8 cellular contexts compared by ENCODE assay signal in genomic region chr1:52055854-52056109, GRCh38. TPM values are rescaled to one million over a fixed set of nuclear protein-coding genes. Genes with fewer than 3 reads are reported as not detected.
DNase-seq lines count a peak whose midpoint lies in the region; ATAC-seq, FAIRE-seq and TF ChIP-seq lines count a peak whose summit lies in the region.

No MANE protein-coding gene starts in this region.

- no peak for TF ChIP-seq CTCF in adrenal gland (IDR thresholded peaks at IDR 0.05)
- no peak for TF ChIP-seq CTCF in HepG2 (CRISPR knock-in tag; IDR thresholded peaks at IDR 0.05)
- TF ChIP-seq CTCF in thoracic aorta (IDR thresholded peaks at IDR 0.05), result no peak
- TF ChIP-seq CTCF in D721Med (IDR thresholded peaks at IDR 0.05; ENCODE audit: insufficient read depth, missing control alignments), result no peak
- no peak for TF ChIP-seq CTCF in GM13976 (IDR thresholded peaks at IDR 0.05; ENCODE audit: borderline replicate concordance, control extremely low read depth, extremely low read depth, insufficient read depth, missing control alignments)

- H3K27me3 ChIP-seq in adrenal gland, result no peaks in the 10 kb centered on the region
- no peaks in the 10 kb centered on the region; a peak in 1 of 5 replicates for H3K27me3 ChIP-seq in HepG2 (ENCODE audit: control insufficient read depth in 1 of 2, insufficient read depth in 2 of 2, low read length in 2 of 2)
- H3K27me3 ChIP-seq in thoracic aorta (replicated peaks; ENCODE audit: insufficient read depth), result no peaks in the 10 kb centered on the region

- H3K36me3 ChIP-seq in adrenal gland (replicated peaks in 1 of 2) (peaks cover 0 to 20% of the 10 kb centered on the region in 2 donors), HepG2 (replicated peaks in 1 of 2; ENCODE audit: control insufficient read depth in 1 of 2, insufficient read depth in 2 of 2, low read length in 2 of 2) (peaks cover 5 to 12% of the 10 kb centered on the region in 2 experiments), thoracic aorta (peaks cover 6% of the 10 kb centered on the region)

- FAIRE-seq in HepG2 (lab: Jason Lieb, UNC) (no peak), D721Med (lab: Jason Lieb, UNC) (no peak)

- H3K9me3 ChIP-seq in adrenal gland (replicated peaks in 1 of 3) (no peaks in the 10 kb centered on the region), HepG2 (ENCODE audit: low read length) (no peaks in the 10 kb centered on the region), thoracic aorta (no peaks in the 10 kb centered on the region)

- no peak for DNase-seq in activated CD4-positive, alpha-beta T cell treated with anti-CD3 and anti-CD28 coated beads, Interleukin-2, amount 10 ng/mL, durations not matched to agents 24 days and 14 days
- DNase-seq in activated CD4-positive, alpha-beta T cell treated with anti-CD3 and anti-CD28 coated beads, Interleukin-2, amount 50 U/mL, for 1 hour, result no peak
- DNase-seq in adrenal gland, result no peak
- DNase-seq in HepG2 (ENCODE audit: low spot score), result no peak
- no peak for DNase-seq in thoracic aorta (ENCODE audit: low spot score)
- no peak for DNase-seq in D721Med (ENCODE audit: insufficient read length, low spot score)
- no peak for DNase-seq in GM13976 (ENCODE audit: low spot score)
- DNase-seq in HK-2 (ENCODE audit: unreplicated experiment), result no peak

- in situ Hi-C loops in HepG2 (cut with HindIII; ENCODE audit: extremely low pct_ligation_motif_present, low pct_unique_long_range_greater_than_20kb) (no loop called here), GM13976 (cut with MboI; ENCODE audit: low sequenced_read_pairs, unreplicated experiment) (no loop called here)

- H3K27ac ChIP-seq in adrenal gland, result peak overlapping the region; percentile 51 to 97 (median 92)
- peak overlapping the region; percentile 91 for H3K27ac ChIP-seq in HepG2 (ENCODE audit: extremely low read length, insufficient read depth, low read length)
- H3K27ac ChIP-seq in thoracic aorta, result peak overlapping the region; percentile 67 to 82

- H3K4me1 ChIP-seq in adrenal gland (replicated peaks in 1 of 2), result peaks cover 30 to 44% of the 10 kb centered on the region in 2 donors
- H3K4me1 ChIP-seq in HepG2 (ENCODE audit: insufficient read depth, low read length), result peaks cover 51% of the 10 kb centered on the region
- H3K4me1 ChIP-seq in thoracic aorta (ENCODE audit: control insufficient read depth in 1 of 2, low read depth in 2 of 2), result peaks cover 12 to 46% of the 10 kb centered on the region in 2 donors

- POLR2A ChIA-PET in HepG2 (lab: Yijun Ruan, JAX), result interaction anchor here (1.0 to 5.3 kb wide), 19 partner anchors 8 to 347 kb away, joined by 3 to 80 read pairs (median 4); partner anchors contain the start of genes CC2D1B and KTI12

- no peak overlapping the region for H2AFZ ChIP-seq in HepG2 (ENCODE audit: low read length)

- TF ChIP-seq RAD21 in HepG2 (CRISPR knock-in tag; IDR thresholded peaks at IDR 0.05), result no peak

- H3K79me2 ChIP-seq in HepG2 (ENCODE audit: insufficient read depth, low read length), result peaks cover 72% of the 10 kb centered on the region

- peak overlapping the region; percentile 81 for H3K4me2 ChIP-seq in HepG2 (ENCODE audit: low read depth, low read length)

- CTCF ChIA-PET in HepG2 (lab: Yijun Ruan, JAX; ENCODE audit: low intra/inter-chr PET ratio, low total read pairs), result no interaction called here

- H3K9me3 Mint-ChIP-seq in activated CD4-positive, alpha-beta T cell treated with anti-CD3 and anti-CD28 coated beads, Interleukin-2, amount 10 ng/mL, durations not matched to agents 24 days and 14 days, result no peaks in the 10 kb centered on the region

- TF ChIP-seq POLR2A in adrenal gland (IDR thresholded peaks at IDR 0.05) (no peak), HepG2 (IDR thresholded peaks at IDR 0.05; ENCODE audit: insufficient read depth in 1 of 2, low read depth in 2 of 2, low read length in 2 of 2) (no peak; a peak in 1 of 4 replicates)

- ATAC-seq in HepG2 (no peak), thoracic aorta (ENCODE audit: insufficient number of reproducible peaks, low FRiP score, low read depth) (no peak)

- no TSS peak for BruUV-seq in HepG2 (replicated peaks; lab: Mats Ljungman, UMichigan)

- intact Hi-C loops in activated CD4-positive, alpha-beta T cell treated with anti-CD3 and anti-CD28 coated beads, Interleukin-2, amount 10 ng/mL, durations not matched to agents 24 days and 14 days (cut with micrococcal nuclease), result loop anchor here (1.0 to 10.0 kb wide), 11 partner anchors 22 to 1272 kb away; partner anchors contain the start of genes CC2D1B, ECHDC2, EPS15 and GPX7
- intact Hi-C loops in adrenal gland (cut with DNase I) (no loop called here), HepG2 (cut with micrococcal nuclease; ENCODE audit: unreplicated experiment) (loop anchor here (1.0 to 2.0 kb wide), 2 partner anchors 27 to 43 kb away; no protein-coding TSS in a partner anchor)

- peaks cover 48% of the 10 kb centered on the region for H3K4me1 Mint-ChIP-seq in activated CD4-positive, alpha-beta T cell treated with anti-CD3 and anti-CD28 coated beads, Interleukin-2, amount 10 ng/mL, durations not matched to agents 24 days and 14 days

- H3K9ac ChIP-seq in HepG2 (ENCODE audit: insufficient read depth, low read depth, low read length), result peak overlapping the region; percentile 88

- H3K4me3 Mint-ChIP-seq in activated CD4-positive, alpha-beta T cell treated with anti-CD3 and anti-CD28 coated beads, Interleukin-2, amount 10 ng/mL, durations not matched to agents 24 days and 14 days, result peak overlapping the region; percentile 92

- peaks cover 26% of the 10 kb centered on the region for H4K20me1 ChIP-seq in HepG2 (ENCODE audit: insufficient read depth, low read length)

- peak overlapping the region in 3 of 4 donors; percentile 29 to 87 (median 83) for H3K4me3 ChIP-seq in adrenal gland
- H3K4me3 ChIP-seq in HepG2 (replicated peaks in 1 of 3; ENCODE audit: insufficient read depth in 1 of 3, low read depth in 2 of 3, low read length in 3 of 3), result peak overlapping the region; percentile 85 to 89 (median 87)
- H3K4me3 ChIP-seq in thoracic aorta, result peak overlapping the region; percentile 83

- TF ChIP-seq EP300 in HepG2 (IDR thresholded peaks at IDR 0.05; ENCODE audit: low read depth in 2 of 2, low read length in 2 of 2) (no peak), HepG2 (CRISPR knock-in tag; IDR thresholded peaks at IDR 0.05; ENCODE audit: borderline replicate concordance) (no peak)

- H3K36me3 Mint-ChIP-seq in activated CD4-positive, alpha-beta T cell treated with anti-CD3 and anti-CD28 coated beads, Interleukin-2, amount 10 ng/mL, durations not matched to agents 24 days and 14 days (ENCODE audit: low read depth), result peaks cover 37% of the 10 kb centered on the region

- no peaks in the 10 kb centered on the region for H3K27me3 Mint-ChIP-seq in activated CD4-positive, alpha-beta T cell treated with anti-CD3 and anti-CD28 coated beads, Interleukin-2, amount 10 ng/mL, durations not matched to agents 24 days and 14 days

- WGBS in adrenal gland, 4 donors, result 0 to 1% (median 0%) methylated on average over 6 of the region's 6 CpGs
- WGBS in HepG2 (ENCODE audit: low lambda C conversion rate), result under 1% methylated on average over 6 of the region's 6 CpGs

- H3K27ac Mint-ChIP-seq in activated CD4-positive, alpha-beta T cell treated with anti-CD3 and anti-CD28 coated beads, Interleukin-2, amount 10 ng/mL, durations not matched to agents 24 days and 14 days, result peak overlapping the region; percentile 100

RNA-seq across cellular contexts. Expression of gene BTF3L4, which starts 0.3 kb away (rescaled TPM):
- total RNA-seq in activated CD4-positive, alpha-beta T cell treated with anti-CD3 and anti-CD28 coated beads, Interleukin-2, amount 10 ng/mL, durations not matched to agents 24 days and 14 days, result 48.0 and 50.0 TPM in 2 replicates
- total RNA-seq in adrenal gland (10 to 100 TPM; 39.4 to 99.6 (median 54.5) TPM), HepG2 (2016; rRNA removed; fragmentation: Illumina TruSeq; extraction: Trizol) (74.3 and 112 TPM in 2 replicates), thoracic aorta (10 to 100 TPM; 30.9 to 38.9 TPM)
- polyA plus RNA-seq in adrenal gland (100 to 1,000 TPM in 1 of 3 donors, 10 to 100 TPM in 2; 47.6 to 126 (median 72.3) TPM), HepG2 (2011; rRNA removed) (45.0 and 59.0 TPM in 2 replicates)
- total RNA-seq in HepG2 (2016; cell fraction: cytosol; rRNA removed; fragmentation: Illumina TruSeq; extraction: Trizol; ENCODE audit: low read depth), result 20.6 and 23.9 TPM in 2 replicates
- total RNA-seq in HepG2 (2016; cell fraction: insoluble cytoplasmic fraction; rRNA removed; fragmentation: Illumina TruSeq; extraction: Trizol), result 77.8 and 124 TPM in 2 replicates
- 37.7 and 41.9 TPM in 2 replicates for total RNA-seq in HepG2 (2016; cell fraction: membrane; rRNA removed; fragmentation: Illumina TruSeq; extraction: Trizol)
- total RNA-seq in HepG2 (2016; cell fraction: nucleus; rRNA removed; fragmentation: Illumina TruSeq; extraction: Trizol), result 46.3 and 50.0 TPM in 2 replicates
- 25.4 and 48.5 TPM in 2 replicates for polyA plus RNA-seq in HepG2 (2011; cell fraction: cytosol; rRNA removed)
- 17.6 and 25.6 TPM in 2 replicates for polyA plus RNA-seq in HepG2 (2011; cell fraction: nucleus; rRNA removed)
- polyA plus RNA-seq in HepG2 (2012), result 65.1 and 81.7 TPM in 2 replicates
- polyA plus RNA-seq in HepG2 (2016; cell fraction: cytosol; fragmentation: Illumina TruSeq; extraction: Trizol; ENCODE audit: low read depth), result 16.9 and 17.5 TPM in 2 replicates
- polyA plus RNA-seq in HepG2 (2016; cell fraction: insoluble cytoplasmic fraction; fragmentation: Illumina TruSeq; extraction: Trizol; ENCODE audit: low read depth), result 121 and 133 TPM in 2 replicates
- 29.8 and 33.4 TPM in 2 replicates for polyA plus RNA-seq in HepG2 (2016; cell fraction: membrane; fragmentation: Illumina TruSeq; extraction: Trizol; ENCODE audit: low read depth)
- 53.7 and 57.4 TPM in 2 replicates for polyA plus RNA-seq in HepG2 (2016; cell fraction: nucleus; fragmentation: Illumina TruSeq; extraction: Trizol; ENCODE audit: insufficient read depth, low read depth)
- polyA minus RNA-seq in HepG2 (2011; rRNA and poly(A)+ RNA removed; ENCODE audit: low replicate concordance), result 19.1 and 24.7 TPM in 2 replicates
- 38.0 and 40.3 TPM in 2 replicates for polyA minus RNA-seq in HepG2 (2011; cell fraction: cytosol; rRNA and poly(A)+ RNA removed)
- 64.2 and 78.8 TPM in 2 replicates for polyA minus RNA-seq in HepG2 (2011; cell fraction: nucleus; rRNA and poly(A)+ RNA removed)

RNA-seq across cellular contexts. Expression of gene TXNDC12, which starts 0.8 kb away (rescaled TPM):
- total RNA-seq in activated CD4-positive, alpha-beta T cell treated with anti-CD3 and anti-CD28 coated beads, Interleukin-2, amount 10 ng/mL, durations not matched to agents 24 days and 14 days, result 43.0 and 44.8 TPM in 2 replicates
- total RNA-seq in adrenal gland, result 10 to 100 TPM; 37.4 to 69.5 (median 51.9) TPM
- 10 to 100 TPM; 14.5 to 18.7 (median 18.7) TPM for polyA plus RNA-seq in adrenal gland
- total RNA-seq in HepG2 (2016; rRNA removed; fragmentation: Illumina TruSeq; extraction: Trizol), result 41.7 and 67.2 TPM in 2 replicates
- total RNA-seq in HepG2 (2016; cell fraction: cytosol; rRNA removed; fragmentation: Illumina TruSeq; extraction: Trizol; ENCODE audit: low read depth), result 16.5 and 18.9 TPM in 2 replicates
- 53.9 and 75.5 TPM in 2 replicates for total RNA-seq in HepG2 (2016; cell fraction: insoluble cytoplasmic fraction; rRNA removed; fragmentation: Illumina TruSeq; extraction: Trizol)
- total RNA-seq in HepG2 (2016; cell fraction: membrane; rRNA removed; fragmentation: Illumina TruSeq; extraction: Trizol), result 29.2 and 32.2 TPM in 2 replicates
- total RNA-seq in HepG2 (2016; cell fraction: nucleus; rRNA removed; fragmentation: Illumina TruSeq; extraction: Trizol), result 48.0 and 55.0 TPM in 2 replicates
- polyA plus RNA-seq in HepG2 (2011; rRNA removed), result 55.9 and 65.6 TPM in 2 replicates
- 48.6 and 71.0 TPM in 2 replicates for polyA plus RNA-seq in HepG2 (2011; cell fraction: cytosol; rRNA removed)
- polyA plus RNA-seq in HepG2 (2011; cell fraction: nucleus; rRNA removed), result 17.5 and 19.1 TPM in 2 replicates
- 46.7 and 93.9 TPM in 2 replicates for polyA plus RNA-seq in HepG2 (2012)
- 19.0 and 19.3 TPM in 2 replicates for polyA plus RNA-seq in HepG2 (2016; cell fraction: cytosol; fragmentation: Illumina TruSeq; extraction: Trizol; ENCODE audit: low read depth)
- polyA plus RNA-seq in HepG2 (2016; cell fraction: insoluble cytoplasmic fraction; fragmentation: Illumina TruSeq; extraction: Trizol; ENCODE audit: low read depth), result 37.7 and 44.4 TPM in 2 replicates
- polyA plus RNA-seq in HepG2 (2016; cell fraction: membrane; fragmentation: Illumina TruSeq; extraction: Trizol; ENCODE audit: low read depth), result 24.3 and 28.1 TPM in 2 replicates
- 61.2 and 77.2 TPM in 2 replicates for polyA plus RNA-seq in HepG2 (2016; cell fraction: nucleus; fragmentation: Illumina TruSeq; extraction: Trizol; ENCODE audit: insufficient read depth, low read depth)
- polyA minus RNA-seq in HepG2 (2011; rRNA and poly(A)+ RNA removed; ENCODE audit: low replicate concordance), result 32.1 and 68.8 TPM in 2 replicates
- polyA minus RNA-seq in HepG2 (2011; cell fraction: cytosol; rRNA and poly(A)+ RNA removed), result 69.7 and 82.4 TPM in 2 replicates
- 24.1 and 28.7 TPM in 2 replicates for polyA minus RNA-seq in HepG2 (2011; cell fraction: nucleus; rRNA and poly(A)+ RNA removed)
- 10 to 100 TPM; 22.3 to 53.8 TPM for total RNA-seq in thoracic aorta

RNA-seq across cellular contexts. Expression of gene KTI12, which starts 22.2 kb away (rescaled TPM):
- 20.4 and 22.3 TPM in 2 replicates for total RNA-seq in activated CD4-positive, alpha-beta T cell treated with anti-CD3 and anti-CD28 coated beads, Interleukin-2, amount 10 ng/mL, durations not matched to agents 24 days and 14 days
- 10 to 100 TPM; 10.8 to 20.4 (median 13.1) TPM for total RNA-seq in adrenal gland
- 1 to 10 TPM; 4.7 to 9.1 (median 6.2) TPM for polyA plus RNA-seq in adrenal gland
- total RNA-seq in HepG2 (2016; rRNA removed; fragmentation: Illumina TruSeq; extraction: Trizol), result 10.2 and 11.8 TPM in 2 replicates
- total RNA-seq in HepG2 (2016; cell fraction: cytosol; rRNA removed; fragmentation: Illumina TruSeq; extraction: Trizol; ENCODE audit: low read depth), result 1.4 and 2.0 TPM in 2 replicates
- 10.6 and 12.0 TPM in 2 replicates for total RNA-seq in HepG2 (2016; cell fraction: insoluble cytoplasmic fraction; rRNA removed; fragmentation: Illumina TruSeq; extraction: Trizol)
- total RNA-seq in HepG2 (2016; cell fraction: membrane; rRNA removed; fragmentation: Illumina TruSeq; extraction: Trizol), result 5.3 and 5.6 TPM in 2 replicates
- total RNA-seq in HepG2 (2016; cell fraction: nucleus; rRNA removed; fragmentation: Illumina TruSeq; extraction: Trizol), result 7.0 and 8.3 TPM in 2 replicates
- 7.0 and 7.4 TPM in 2 replicates for polyA plus RNA-seq in HepG2 (2011; rRNA removed)
- polyA plus RNA-seq in HepG2 (2011; cell fraction: cytosol; rRNA removed), result 7.6 and 9.9 TPM in 2 replicates
- 7.4 and 7.7 TPM in 2 replicates for polyA plus RNA-seq in HepG2 (2011; cell fraction: nucleus; rRNA removed)
- 5.6 and 6.2 TPM in 2 replicates for polyA plus RNA-seq in HepG2 (2012)
- polyA plus RNA-seq in HepG2 (2016; cell fraction: cytosol; fragmentation: Illumina TruSeq; extraction: Trizol; ENCODE audit: low read depth), result 1.1 and 1.5 TPM in 2 replicates
- 10.2 and 12.7 TPM in 2 replicates for polyA plus RNA-seq in HepG2 (2016; cell fraction: insoluble cytoplasmic fraction; fragmentation: Illumina TruSeq; extraction: Trizol; ENCODE audit: low read depth)
- 2.7 and 3.0 TPM in 2 replicates for polyA plus RNA-seq in HepG2 (2016; cell fraction: membrane; fragmentation: Illumina TruSeq; extraction: Trizol; ENCODE audit: low read depth)
- polyA plus RNA-seq in HepG2 (2016; cell fraction: nucleus; fragmentation: Illumina TruSeq; extraction: Trizol; ENCODE audit: insufficient read depth, low read depth), result 10.6 and 13.5 TPM in 2 replicates
- polyA minus RNA-seq in HepG2 (2011; rRNA and poly(A)+ RNA removed; ENCODE audit: low replicate concordance), result 8.9 and 13.7 TPM in 2 replicates
- 2.2 and 2.9 TPM in 2 replicates for polyA minus RNA-seq in HepG2 (2011; cell fraction: cytosol; rRNA and poly(A)+ RNA removed)
- polyA minus RNA-seq in HepG2 (2011; cell fraction: nucleus; rRNA and poly(A)+ RNA removed), result 8.5 and 8.6 TPM in 2 replicates
- total RNA-seq in thoracic aorta, result 10 to 100 TPM in 1 of 2 donors, 1 to 10 TPM in 1; 5.4 to 16.2 TPM

Comparison
In these comparisons a context has a peak if more than half of its experiments do, and no peak if none do; other contexts are left out.
1. intact Hi-C loops: an anchor here in activated CD4-positive, alpha-beta T cell treated with anti-CD3 and anti-CD28 coated beads, Interleukin-2, amount 10 ng/mL, durations not matched to agents 24 days and 14 days (1.0 to 10.0 kb wide) and HepG2 (1.0 to 2.0 kb wide); none called in adrenal gland.